Comparison of ENCODE assay signal across 2 cellular contexts in the genomic region with DNA sequence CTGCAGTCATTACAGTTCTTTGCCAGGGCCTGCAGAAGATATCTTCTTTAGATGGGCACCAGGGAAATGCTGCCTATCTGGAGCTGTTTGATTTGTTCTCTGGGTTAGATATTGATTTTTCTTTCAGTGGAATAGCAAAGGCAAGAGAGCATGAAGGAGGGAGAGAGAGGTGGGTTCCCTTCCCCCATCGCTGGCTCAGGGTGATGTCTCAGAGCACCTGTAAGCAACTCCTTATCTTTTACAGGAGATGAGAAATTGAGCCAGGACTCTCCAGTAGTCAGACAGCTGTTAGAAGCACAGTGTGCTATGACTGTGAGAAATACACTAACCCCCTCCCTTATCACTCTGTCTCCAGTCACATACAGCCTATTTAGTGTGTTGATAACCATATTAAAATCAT.
TF ChIP-seq lines count a peak whose summit lies in the region.

No MANE protein-coding gene starts in this region.

TF ChIP-seq in SK-N-SH, 30 proteins besides CTCF, POLR2A, EP300 and RAD21 (continued from another document):
- TF ChIP-seq FOXM1 (IDR thresholded peaks at IDR 0.05; ENCODE audit: low read depth) (no peak), TEAD4 (IDR thresholded peaks at IDR 0.05; ENCODE audit: borderline replicate concordance, insufficient read depth) (no peak), GABPA (IDR thresholded peaks at IDR 0.05; ENCODE audit: low read depth) (no peak), MEF2A (IDR thresholded peaks at IDR 0.05; ENCODE audit: borderline replicate concordance, low read depth) (no peak), RFX5 (IDR thresholded peaks at IDR 0.05; ENCODE audit: low read length) (no peak), MXI1 (IDR thresholded peaks at IDR 0.05; ENCODE audit: low read depth, low read length) (no peak), RCOR1 (IDR thresholded peaks at IDR 0.05; ENCODE audit: low read length) (no peak)
- TF ChIP-seq, protein P1, sequence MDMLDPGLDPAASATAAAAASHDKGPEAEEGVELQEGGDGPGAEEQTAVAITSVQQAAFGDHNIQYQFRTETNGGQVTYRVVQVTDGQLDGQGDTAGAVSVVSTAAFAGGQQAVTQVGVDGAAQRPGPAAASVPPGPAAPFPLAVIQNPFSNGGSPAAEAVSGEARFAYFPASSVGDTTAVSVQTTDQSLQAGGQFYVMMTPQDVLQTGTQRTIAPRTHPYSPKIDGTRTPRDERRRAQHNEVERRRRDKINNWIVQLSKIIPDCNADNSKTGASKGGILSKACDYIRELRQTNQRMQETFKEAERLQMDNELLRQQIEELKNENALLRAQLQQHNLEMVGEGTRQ (IDR thresholded peaks at IDR 0.05; ENCODE audit: borderline replicate concordance, low read depth, low read length): no peak
- TF ChIP-seq, protein P2, sequence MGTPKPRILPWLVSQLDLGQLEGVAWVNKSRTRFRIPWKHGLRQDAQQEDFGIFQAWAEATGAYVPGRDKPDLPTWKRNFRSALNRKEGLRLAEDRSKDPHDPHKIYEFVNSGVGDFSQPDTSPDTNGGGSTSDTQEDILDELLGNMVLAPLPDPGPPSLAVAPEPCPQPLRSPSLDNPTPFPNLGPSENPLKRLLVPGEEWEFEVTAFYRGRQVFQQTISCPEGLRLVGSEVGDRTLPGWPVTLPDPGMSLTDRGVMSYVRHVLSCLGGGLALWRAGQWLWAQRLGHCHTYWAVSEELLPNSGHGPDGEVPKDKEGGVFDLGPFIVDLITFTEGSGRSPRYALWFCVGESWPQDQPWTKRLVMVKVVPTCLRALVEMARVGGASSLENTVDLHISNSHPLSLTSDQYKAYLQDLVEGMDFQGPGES (IDR thresholded peaks at IDR 0.05; ENCODE audit: low read depth, low read length): no peak

TF ChIP-seq in SK-N-SH treated with all-trans-retinoic acid at 6 μM for 48 hours, 23 proteins besides CTCF, POLR2A, EP300 and RAD21 (continued from another document):
- no peak for TF ChIP-seq ISL1 (CRISPR knock-in tag; IDR thresholded peaks at IDR 0.05)
- TF ChIP-seq, protein P3, sequence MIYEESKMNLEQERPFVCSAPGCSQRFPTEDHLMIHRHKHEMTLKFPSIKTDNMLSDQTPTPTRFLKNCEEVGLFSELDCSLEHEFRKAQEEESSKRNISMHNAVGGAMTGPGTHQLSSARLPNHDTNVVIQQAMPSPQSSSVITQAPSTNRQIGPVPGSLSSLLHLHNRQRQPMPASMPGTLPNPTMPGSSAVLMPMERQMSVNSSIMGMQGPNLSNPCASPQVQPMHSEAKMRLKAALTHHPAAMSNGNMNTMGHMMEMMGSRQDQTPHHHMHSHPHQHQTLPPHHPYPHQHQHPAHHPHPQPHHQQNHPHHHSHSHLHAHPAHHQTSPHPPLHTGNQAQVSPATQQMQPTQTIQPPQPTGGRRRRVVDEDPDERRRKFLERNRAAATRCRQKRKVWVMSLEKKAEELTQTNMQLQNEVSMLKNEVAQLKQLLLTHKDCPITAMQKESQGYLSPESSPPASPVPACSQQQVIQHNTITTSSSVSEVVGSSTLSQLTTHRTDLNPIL (CRISPR knock-in tag; IDR thresholded peaks at IDR 0.05; ENCODE audit: low read depth): no peak
- TF ChIP-seq, protein P4, sequence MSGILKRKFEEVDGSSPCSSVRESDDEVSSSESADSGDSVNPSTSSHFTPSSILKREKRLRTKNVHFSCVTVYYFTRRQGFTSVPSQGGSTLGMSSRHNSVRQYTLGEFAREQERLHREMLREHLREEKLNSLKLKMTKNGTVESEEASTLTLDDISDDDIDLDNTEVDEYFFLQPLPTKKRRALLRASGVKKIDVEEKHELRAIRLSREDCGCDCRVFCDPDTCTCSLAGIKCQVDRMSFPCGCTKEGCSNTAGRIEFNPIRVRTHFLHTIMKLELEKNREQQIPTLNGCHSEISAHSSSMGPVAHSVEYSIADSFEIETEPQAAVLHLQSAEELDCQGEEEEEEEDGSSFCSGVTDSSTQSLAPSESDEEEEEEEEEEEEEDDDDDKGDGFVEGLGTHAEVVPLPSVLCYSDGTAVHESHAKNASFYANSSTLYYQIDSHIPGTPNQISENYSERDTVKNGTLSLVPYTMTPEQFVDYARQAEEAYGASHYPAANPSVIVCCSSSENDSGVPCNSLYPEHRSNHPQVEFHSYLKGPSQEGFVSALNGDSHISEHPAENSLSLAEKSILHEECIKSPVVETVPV (CRISPR knock-in tag; IDR thresholded peaks at IDR 0.05): no peak
- TF ChIP-seq ARNTL (CRISPR knock-in tag; IDR thresholded peaks at IDR 0.05; ENCODE audit: borderline replicate concordance, low read depth): no peak
- TF ChIP-seq, protein P5, sequence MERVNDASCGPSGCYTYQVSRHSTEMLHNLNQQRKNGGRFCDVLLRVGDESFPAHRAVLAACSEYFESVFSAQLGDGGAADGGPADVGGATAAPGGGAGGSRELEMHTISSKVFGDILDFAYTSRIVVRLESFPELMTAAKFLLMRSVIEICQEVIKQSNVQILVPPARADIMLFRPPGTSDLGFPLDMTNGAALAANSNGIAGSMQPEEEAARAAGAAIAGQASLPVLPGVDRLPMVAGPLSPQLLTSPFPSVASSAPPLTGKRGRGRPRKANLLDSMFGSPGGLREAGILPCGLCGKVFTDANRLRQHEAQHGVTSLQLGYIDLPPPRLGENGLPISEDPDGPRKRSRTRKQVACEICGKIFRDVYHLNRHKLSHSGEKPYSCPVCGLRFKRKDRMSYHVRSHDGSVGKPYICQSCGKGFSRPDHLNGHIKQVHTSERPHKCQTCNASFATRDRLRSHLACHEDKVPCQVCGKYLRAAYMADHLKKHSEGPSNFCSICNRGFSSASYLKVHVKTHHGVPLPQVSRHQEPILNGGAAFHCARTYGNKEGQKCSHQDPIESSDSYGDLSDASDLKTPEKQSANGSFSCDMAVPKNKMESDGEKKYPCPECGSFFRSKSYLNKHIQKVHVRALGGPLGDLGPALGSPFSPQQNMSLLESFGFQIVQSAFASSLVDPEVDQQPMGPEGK (CRISPR knock-in tag; IDR thresholded peaks at IDR 0.05; ENCODE audit: borderline replicate concordance): no peak
- no peak for TF ChIP-seq BACH2 (CRISPR knock-in tag; IDR thresholded peaks at IDR 0.05; ENCODE audit: borderline replicate concordance)
- TF ChIP-seq SNAI2 (CRISPR knock-in tag; IDR thresholded peaks at IDR 0.05): no peak
- TF ChIP-seq ZNF8 (CRISPR knock-in tag; IDR thresholded peaks at IDR 0.05): no peak
- TF ChIP-seq OSR1 (CRISPR knock-in tag; IDR thresholded peaks at IDR 0.05): no peak
